In the genomic region with DNA sequence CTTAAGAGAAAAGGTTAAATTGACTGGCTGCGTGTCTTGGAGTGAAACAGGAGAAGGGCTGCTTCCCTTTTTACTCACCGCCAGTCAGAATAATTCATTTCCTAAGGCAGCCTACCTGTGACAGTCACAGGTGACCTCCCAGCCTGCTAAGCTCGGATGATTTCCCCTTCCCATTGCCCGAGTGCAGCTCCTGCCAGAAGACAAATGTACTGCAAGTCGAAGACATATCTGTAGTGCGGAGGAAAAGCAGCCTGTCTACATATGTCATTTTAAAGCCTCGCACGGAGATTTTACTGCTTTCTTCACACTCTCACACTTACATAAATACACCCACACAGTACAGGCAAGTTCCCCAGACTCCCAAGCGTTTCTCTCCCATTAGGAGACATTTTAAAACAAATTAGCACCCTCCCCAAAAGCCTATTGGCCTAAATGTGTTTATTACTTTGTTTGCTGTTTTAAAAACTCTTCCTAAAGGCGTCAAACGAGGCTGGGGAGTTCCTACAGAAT, we compare ENCODE assay signal across 8 cellular contexts.
DNase-seq lines count a peak whose midpoint lies in the region; ATAC-seq and TF ChIP-seq lines count a peak whose summit lies in the region.

No MANE protein-coding gene starts in this region.

- peaks cover 74% of the 10 kb centered on the region for H3K4me1 Mint-ChIP-seq in progenitor cell of endocrine pancreas (ENCODE audit: low read depth)

- H3K4me3 Mint-ChIP-seq in progenitor cell of endocrine pancreas (ENCODE audit: low read depth) = peak overlapping the region; percentile 4

- ATAC-seq in GM18861 (IDR thresholded peaks at IDR 0.05; ENCODE audit: unreplicated experiment) (peak; percentile 37), HG02870 (IDR thresholded peaks at IDR 0.05; ENCODE audit: unreplicated experiment) (peak; percentile 60)

- no peak overlapping the region for H3K4me3 ChIP-seq in fibroblast of villous mesenchyme (ENCODE audit: low read depth, low read length)

- DNase-seq in NCI-H82 treated with DMSO at 0.1 percent for 48 hours (lab: John Stamatoyannopoulos, UW; ENCODE audit: unreplicated experiment) (peak; percentile 36), fibroblast of villous mesenchyme (ENCODE audit: low read depth) (peak; percentile 65), progenitor cell of endocrine pancreas (ENCODE audit: low spot score, unreplicated experiment) (no peak), NCI-H2107 treated with DMSO at 0.1 percent for 48 hours (lab: John Stamatoyannopoulos, UW; ENCODE audit: unreplicated experiment) (no peak), NCI-H2196 (lab: John Stamatoyannopoulos, UW; ENCODE audit: unreplicated experiment) (no peak), UCSD-AML1 (lab: John Stamatoyannopoulos, UW; ENCODE audit: unreplicated experiment) (no peak)

- no peak for TF ChIP-seq CTCF in fibroblast of villous mesenchyme (IDR thresholded peaks at IDR 0.05; ENCODE audit: insufficient read depth, low read depth, low read length)
- no peak for TF ChIP-seq CTCF in progenitor cell of endocrine pancreas (IDR thresholded peaks at IDR 0.05; ENCODE audit: unreplicated experiment)

- H3K9me3 Mint-ChIP-seq in progenitor cell of endocrine pancreas (ENCODE audit: low read depth) = no peaks in the 10 kb centered on the region

- no peaks in the 10 kb centered on the region for H3K27me3 Mint-ChIP-seq in progenitor cell of endocrine pancreas

- H3K27ac Mint-ChIP-seq in progenitor cell of endocrine pancreas = peak overlapping the region; percentile 79

- H3K36me3 Mint-ChIP-seq in progenitor cell of endocrine pancreas (ENCODE audit: insufficient read depth) = no peaks in the 10 kb centered on the region

Comparison
In these comparisons a context has a peak if more than half of its experiments do, and no peak if none do; other contexts are left out.
1. DNase-seq: peak in NCI-H82 treated with DMSO at 0.1 percent for 48 hours (single experiment) and fibroblast of villous mesenchyme (single experiment); none in progenitor cell of endocrine pancreas (single experiment), NCI-H2107 treated with DMSO at 0.1 percent for 48 hours (single experiment), NCI-H2196 (single experiment) and UCSD-AML1 (single experiment).